ENCODE assay signal across 1 cellular context in genomic region chr6:44096615-44097014, GRCh38.
TF ChIP-seq lines count a peak whose summit lies in the region.

No MANE protein-coding gene starts in this region.

TF ChIP-seq in HepG2, 621 proteins besides CTCF, POLR2A, EP300 and RAD21 (continued from another document and continues in another):
- TF ChIP-seq HNF1A (IDR thresholded peaks at IDR 0.05; ENCODE audit: low read depth) (no peak), HNF1A (CRISPR knock-in tag; IDR thresholded peaks at IDR 0.05; ENCODE audit: borderline replicate concordance) (0 out of 2 replicates have a peak, but pooled peaks have one; percentile 46), YEATS2 (CRISPR knock-in tag; IDR thresholded peaks at IDR 0.05; ENCODE audit: borderline replicate concordance) (peak; percentile 45; the same call in 1 of the 2 replicates), ZKSCAN5 (CRISPR knock-in tag; IDR thresholded peaks at IDR 0.05) (no peak), MED1 (CRISPR knock-in tag; IDR thresholded peaks at IDR 0.05) (peak; percentile 60), ZNF124 (CRISPR knock-in tag; IDR thresholded peaks at IDR 0.05) (0 out of 2 replicates have a peak, but pooled peaks have one; percentile 28), BCL6 (CRISPR knock-in tag; IDR thresholded peaks at IDR 0.05) (no peak), ZNF235 (CRISPR knock-in tag; IDR thresholded peaks at IDR 0.05; ENCODE audit: borderline replicate concordance) (no peak), MYC (CRISPR knock-in tag; IDR thresholded peaks at IDR 0.05; ENCODE audit: borderline replicate concordance) (peak; percentile 37; the same call in 1 of the 2 replicates), ZGPAT (CRISPR knock-in tag; IDR thresholded peaks at IDR 0.05) (0 out of 2 replicates have a peak, but pooled peaks have one; percentile 36), HNRNPL (IDR thresholded peaks at IDR 0.05; ENCODE audit: low read depth, low read length) (peak; percentile 59; the same call in 1 of the 2 replicates), KDM3A (CRISPR knock-in tag; IDR thresholded peaks at IDR 0.05; ENCODE audit: low read depth) (peak; percentile 79), ZNF12 (CRISPR knock-in tag; IDR thresholded peaks at IDR 0.05) (0 out of 2 replicates have a peak, but pooled peaks have one; percentile 20), ZFP36 (IDR thresholded peaks at IDR 0.05; ENCODE audit: borderline replicate concordance, low read depth, low read length, partially characterized antibody) (peak; percentile 23), ZNF766 (CRISPR knock-in tag; IDR thresholded peaks at IDR 0.05; ENCODE audit: borderline replicate concordance) (peak; percentile 77; the same call in 1 of the 2 replicates), KAT8 (CRISPR knock-in tag; IDR thresholded peaks at IDR 0.05) (peak; percentile 40; the same call in 1 of the 2 replicates), SSRP1 (CRISPR knock-in tag; IDR thresholded peaks at IDR 0.05) (peak; percentile 86; the same call in 1 of the 2 replicates), ZNF280B (CRISPR knock-in tag; IDR thresholded peaks at IDR 0.05; ENCODE audit: borderline replicate concordance) (0 out of 2 replicates have a peak, but pooled peaks have one; percentile 48), ZNF713 (CRISPR knock-in tag; IDR thresholded peaks at IDR 0.05) (0 out of 2 replicates have a peak, but pooled peaks have one; percentile 58), ZNF7 (CRISPR knock-in tag; IDR thresholded peaks at IDR 0.05) (no peak), IRF2 (CRISPR knock-in tag; IDR thresholded peaks at IDR 0.05) (peak; percentile 87; the same call in 1 of the 2 replicates), PPARG (CRISPR knock-in tag; conservative IDR thresholded peaks at IDR 0.05) (peak; percentile 73; the same call in 1 of the 2 replicates), HDAC2 (CRISPR knock-in tag; IDR thresholded peaks at IDR 0.05) (peak; percentile 81; the same call in 1 of the 2 replicates)
- TF ChIP-seq, protein P1, sequence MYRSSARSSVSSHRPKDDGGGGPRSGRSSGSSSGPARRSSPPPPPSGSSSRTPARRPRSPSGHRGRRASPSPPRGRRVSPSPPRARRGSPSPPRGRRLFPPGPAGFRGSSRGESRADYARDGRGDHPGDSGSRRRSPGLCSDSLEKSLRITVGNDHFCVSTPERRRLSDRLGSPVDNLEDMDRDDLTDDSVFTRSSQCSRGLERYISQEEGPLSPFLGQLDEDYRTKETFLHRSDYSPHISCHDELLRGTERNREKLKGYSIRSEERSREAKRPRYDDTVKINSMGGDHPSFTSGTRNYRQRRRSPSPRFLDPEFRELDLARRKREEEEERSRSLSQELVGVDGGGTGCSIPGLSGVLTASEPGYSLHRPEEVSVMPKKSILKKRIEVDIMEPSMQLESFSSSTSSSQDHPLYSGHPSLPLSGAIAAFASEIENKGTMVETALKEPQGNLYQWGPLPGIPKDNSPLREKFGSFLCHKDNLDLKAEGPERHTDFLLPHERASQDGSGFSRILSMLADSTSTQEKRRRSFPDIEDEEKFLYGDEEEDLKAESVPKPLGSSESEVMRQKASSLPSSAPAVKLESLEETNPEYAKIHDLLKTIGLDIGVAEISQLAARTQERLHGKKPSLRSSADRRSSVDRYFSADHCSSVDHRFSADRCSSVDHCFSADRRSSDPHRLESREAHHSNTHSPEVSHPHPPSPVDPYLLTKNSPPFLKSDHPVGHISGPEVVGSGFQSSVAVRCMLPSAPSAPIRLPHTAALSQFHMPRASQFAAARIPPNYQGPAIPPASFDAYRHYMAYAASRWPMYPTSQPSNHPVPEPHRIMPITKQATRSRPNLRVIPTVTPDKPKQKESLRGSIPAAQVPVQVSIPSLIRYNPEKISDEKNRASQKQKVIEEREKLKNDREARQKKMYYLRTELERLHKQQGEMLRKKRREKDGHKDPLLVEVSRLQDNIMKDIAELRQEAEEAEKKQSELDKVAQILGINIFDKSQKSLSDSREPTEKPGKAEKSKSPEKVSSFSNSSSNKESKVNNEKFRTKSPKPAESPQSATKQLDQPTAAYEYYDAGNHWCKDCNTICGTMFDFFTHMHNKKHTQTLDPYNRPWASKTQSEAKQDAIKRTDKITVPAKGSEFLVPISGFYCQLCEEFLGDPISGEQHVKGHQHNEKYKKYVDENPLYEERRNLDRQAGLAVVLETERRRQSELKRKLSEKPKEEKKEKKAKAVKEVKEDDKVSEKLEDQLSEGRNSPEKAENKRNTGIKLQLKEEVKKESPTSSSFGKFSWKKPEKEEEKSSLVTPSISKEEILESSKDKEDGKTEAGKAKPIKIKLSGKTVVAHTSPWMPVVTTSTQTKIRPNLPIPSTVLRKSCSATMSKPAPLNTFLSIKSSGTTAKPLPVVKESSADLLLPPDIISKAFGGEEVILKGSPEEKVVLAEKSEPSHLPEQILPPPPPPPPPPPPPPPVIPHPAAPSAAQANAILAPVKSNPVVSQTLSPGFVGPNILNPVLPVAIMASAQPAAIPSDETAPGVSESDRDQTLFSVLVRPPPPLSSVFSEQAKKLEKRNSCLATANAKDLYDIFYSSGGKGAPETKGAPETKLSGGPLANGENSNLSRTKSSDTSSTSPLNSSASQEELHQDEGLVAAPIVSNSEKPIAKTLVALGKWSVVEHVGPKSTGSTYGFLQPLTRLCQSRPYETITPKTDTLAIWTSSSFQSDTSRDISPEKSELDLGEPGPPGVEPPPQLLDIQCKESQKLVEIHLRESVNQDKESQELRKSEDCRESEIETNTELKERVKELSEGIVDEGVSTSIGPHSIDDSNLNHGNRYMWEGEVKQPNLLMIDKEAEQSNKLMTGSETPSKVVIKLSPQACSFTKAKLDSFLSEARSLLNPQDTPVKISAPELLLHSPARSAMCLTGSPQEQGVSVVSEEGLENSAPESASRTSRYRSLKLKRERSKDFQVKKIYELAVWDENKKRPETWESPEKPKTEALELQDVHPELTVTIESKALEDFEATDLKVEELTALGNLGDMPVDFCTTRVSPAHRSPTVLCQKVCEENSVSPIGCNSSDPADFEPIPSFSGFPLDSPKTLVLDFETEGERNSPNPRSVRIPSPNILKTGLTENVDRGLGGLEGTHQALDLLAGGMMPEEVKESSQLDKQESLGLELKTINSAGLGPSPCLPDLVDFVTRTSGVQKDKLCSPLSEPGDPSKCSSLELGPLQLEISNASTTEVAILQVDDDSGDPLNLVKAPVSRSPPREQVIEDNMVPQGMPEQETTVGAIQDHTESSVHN (CRISPR knock-in tag; IDR thresholded peaks at IDR 0.05) = no peak
- TF ChIP-seq, protein P2, sequence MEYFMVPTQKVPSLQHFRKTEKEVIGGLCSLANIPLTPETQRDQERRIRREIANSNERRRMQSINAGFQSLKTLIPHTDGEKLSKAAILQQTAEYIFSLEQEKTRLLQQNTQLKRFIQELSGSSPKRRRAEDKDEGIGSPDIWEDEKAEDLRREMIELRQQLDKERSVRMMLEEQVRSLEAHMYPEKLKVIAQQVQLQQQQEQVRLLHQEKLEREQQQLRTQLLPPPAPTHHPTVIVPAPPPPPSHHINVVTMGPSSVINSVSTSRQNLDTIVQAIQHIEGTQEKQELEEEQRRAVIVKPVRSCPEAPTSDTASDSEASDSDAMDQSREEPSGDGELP (IDR thresholded peaks at IDR 0.05; ENCODE audit: borderline replicate concordance, low read depth) = peak; percentile 62; the same call in 1 of the 2 replicates
- TF ChIP-seq, protein P3, sequence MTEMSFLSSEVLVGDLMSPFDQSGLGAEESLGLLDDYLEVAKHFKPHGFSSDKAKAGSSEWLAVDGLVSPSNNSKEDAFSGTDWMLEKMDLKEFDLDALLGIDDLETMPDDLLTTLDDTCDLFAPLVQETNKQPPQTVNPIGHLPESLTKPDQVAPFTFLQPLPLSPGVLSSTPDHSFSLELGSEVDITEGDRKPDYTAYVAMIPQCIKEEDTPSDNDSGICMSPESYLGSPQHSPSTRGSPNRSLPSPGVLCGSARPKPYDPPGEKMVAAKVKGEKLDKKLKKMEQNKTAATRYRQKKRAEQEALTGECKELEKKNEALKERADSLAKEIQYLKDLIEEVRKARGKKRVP (CRISPR knock-in tag; IDR thresholded peaks at IDR 0.05) = no peak
- TF ChIP-seq, protein P4, sequence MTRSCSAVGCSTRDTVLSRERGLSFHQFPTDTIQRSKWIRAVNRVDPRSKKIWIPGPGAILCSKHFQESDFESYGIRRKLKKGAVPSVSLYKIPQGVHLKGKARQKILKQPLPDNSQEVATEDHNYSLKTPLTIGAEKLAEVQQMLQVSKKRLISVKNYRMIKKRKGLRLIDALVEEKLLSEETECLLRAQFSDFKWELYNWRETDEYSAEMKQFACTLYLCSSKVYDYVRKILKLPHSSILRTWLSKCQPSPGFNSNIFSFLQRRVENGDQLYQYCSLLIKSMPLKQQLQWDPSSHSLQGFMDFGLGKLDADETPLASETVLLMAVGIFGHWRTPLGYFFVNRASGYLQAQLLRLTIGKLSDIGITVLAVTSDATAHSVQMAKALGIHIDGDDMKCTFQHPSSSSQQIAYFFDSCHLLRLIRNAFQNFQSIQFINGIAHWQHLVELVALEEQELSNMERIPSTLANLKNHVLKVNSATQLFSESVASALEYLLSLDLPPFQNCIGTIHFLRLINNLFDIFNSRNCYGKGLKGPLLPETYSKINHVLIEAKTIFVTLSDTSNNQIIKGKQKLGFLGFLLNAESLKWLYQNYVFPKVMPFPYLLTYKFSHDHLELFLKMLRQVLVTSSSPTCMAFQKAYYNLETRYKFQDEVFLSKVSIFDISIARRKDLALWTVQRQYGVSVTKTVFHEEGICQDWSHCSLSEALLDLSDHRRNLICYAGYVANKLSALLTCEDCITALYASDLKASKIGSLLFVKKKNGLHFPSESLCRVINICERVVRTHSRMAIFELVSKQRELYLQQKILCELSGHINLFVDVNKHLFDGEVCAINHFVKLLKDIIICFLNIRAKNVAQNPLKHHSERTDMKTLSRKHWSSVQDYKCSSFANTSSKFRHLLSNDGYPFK (CRISPR knock-in tag; IDR thresholded peaks at IDR 0.05; ENCODE audit: borderline replicate concordance) = peak; percentile 76; the same call in 1 of the 2 replicates
- TF ChIP-seq, protein P5, sequence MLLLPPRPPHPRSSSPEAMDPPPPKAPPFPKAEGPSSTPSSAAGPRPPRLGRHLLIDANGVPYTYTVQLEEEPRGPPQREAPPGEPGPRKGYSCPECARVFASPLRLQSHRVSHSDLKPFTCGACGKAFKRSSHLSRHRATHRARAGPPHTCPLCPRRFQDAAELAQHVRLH (CRISPR knock-in tag; IDR thresholded peaks at IDR 0.05; ENCODE audit: borderline replicate concordance, low read depth) = peak; percentile 46; the same call in 1 of the 2 replicates
